ENCODE assay signal across 8 cellular contexts in the genomic region with DNA sequence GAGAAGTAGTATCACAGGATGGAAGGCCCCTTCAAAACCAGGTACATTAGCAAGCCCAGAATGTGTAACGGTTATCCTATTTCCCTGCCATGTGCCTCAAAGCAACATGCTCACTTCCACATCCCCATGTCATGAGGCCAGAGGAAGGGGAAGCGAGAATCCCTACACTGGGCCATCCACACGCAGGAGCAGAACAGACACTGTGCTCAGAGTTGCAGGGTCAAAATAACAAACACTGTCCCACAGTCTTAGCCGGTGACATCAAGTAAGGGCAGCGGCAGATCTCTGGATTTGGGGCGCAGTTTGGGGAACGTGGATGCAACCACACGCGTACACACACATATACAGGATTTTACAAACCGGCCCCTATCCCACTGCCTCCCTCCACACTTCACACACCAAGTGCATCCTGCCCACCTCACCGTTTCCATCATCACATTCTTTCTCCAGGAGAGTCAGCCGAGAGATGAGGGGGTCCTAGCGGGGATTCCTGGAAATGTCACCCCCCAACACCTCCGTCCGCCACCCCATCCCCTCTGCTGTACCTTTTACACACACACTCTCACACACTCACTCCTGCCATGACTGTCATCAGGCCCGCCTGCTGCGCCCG. TPM values are rescaled to one million over a fixed set of nuclear protein-coding genes. Genes with fewer than 3 reads are reported as not detected.
A peak's percentile ranks its signal among the peaks of the same experiment; 100 is the strongest.
DNase-seq lines count a peak whose midpoint lies in the region; ATAC-seq, FAIRE-seq and TF ChIP-seq lines count a peak whose summit lies in the region.

No MANE protein-coding gene starts in this region.

- no peak for TF ChIP-seq POLR2A in endothelial cell of umbilical vein (IDR thresholded peaks at IDR 0.05; ENCODE audit: low read depth, low read length)

- H3K36me3 Mint-ChIP-seq in CD14-positive monocyte (no peaks in the 10 kb centered on the region), Caco-2 (ENCODE audit: insufficient read depth, unreplicated experiment) (peaks cover 5% of the 10 kb centered on the region)
- H3K36me3 Mint-ChIP-seq in naive thymus-derived CD8-positive, alpha-beta T cell, result no peaks in the 10 kb centered on the region

- H3K4me3 Mint-ChIP-seq in CD14-positive monocyte, result peak overlapping the region; percentile 77 to 87
- H3K4me3 Mint-ChIP-seq in naive thymus-derived CD8-positive, alpha-beta T cell, result peak overlapping the region; percentile 61 to 86 (median 76)
- H3K4me3 Mint-ChIP-seq in Caco-2 (ENCODE audit: unreplicated experiment), result no peak overlapping the region

- peak overlapping the region; percentile 47 for H3K4me3 ChIP-seq in OCI-LY1 (ENCODE audit: low read depth, low read length, poor library complexity, severe bottlenecking)
- H3K4me3 ChIP-seq in endothelial cell of umbilical vein (replicated peaks in 1 of 3; ENCODE audit: insufficient read depth in 1 of 3, low read depth in 1 of 3, low read length in 3 of 3), result peak overlapping the region; percentile 46 to 60 (median 49)
- no peak overlapping the region; the same call in 1 of the 2 replicates for H3K4me3 ChIP-seq in Caco-2 (ENCODE audit: low read depth, low read length)

- H3K9me3 ChIP-seq in OCI-LY1 (ENCODE audit: low read length) (no peaks in the 10 kb centered on the region), endothelial cell of umbilical vein (replicated peaks; ENCODE audit: control insufficient read depth, insufficient read depth, low read length) (no peaks in the 10 kb centered on the region), Caco-2 (no peaks in the 10 kb centered on the region)

- H3K27me3 Mint-ChIP-seq in CD14-positive monocyte (ENCODE audit: low read depth in 3 of 3) (peaks cover 24 to 32% (median 28%) of the 10 kb centered on the region in 3 donors), Caco-2 (ENCODE audit: insufficient read depth, unreplicated experiment) (peaks cover 3% of the 10 kb centered on the region)
- H3K27me3 Mint-ChIP-seq in naive thymus-derived CD8-positive, alpha-beta T cell, result peaks cover 0 to 15% (median 3%) of the 10 kb centered on the region in 5 donors

- dilution Hi-C loops in endothelial cell of umbilical vein (cut with MboI; ENCODE audit: extremely low pct_ligation_motif_present, low sequenced_read_pairs), result no loop called here

- DNase-seq in CD14-positive monocyte (ENCODE audit: low spot score) (no peak), endothelial cell of umbilical vein (ENCODE audit: low read depth, low spot score) (no peak), NCI-H1048 (lab: John Stamatoyannopoulos, UW) (no peak), epidermal melanocyte (ENCODE audit: insufficient read length, low spot score) (no peak), Caco-2 (no peak)
- peak in 1 of 10 donors; percentile 3 for DNase-seq in naive thymus-derived CD8-positive, alpha-beta T cell

- CTCF ChIA-PET in endothelial cell of umbilical vein (lab: Charles Lee) (interaction anchor here (0.8 to 4.2 kb wide), 23 partner anchors 9 to 442 kb away, joined by 3 to 52 read pairs (median 7); a partner anchor contains a TSS), Caco-2 (lab: Charles Lee) (no interaction called here)

- H3K9ac ChIP-seq in OCI-LY1 (ENCODE audit: low read length) (no peak overlapping the region), endothelial cell of umbilical vein (replicated peaks; ENCODE audit: extremely low read depth, insufficient read depth, low read length) (peak overlapping the region; percentile 37)

- no peaks in the 10 kb centered on the region for H3K36me3 ChIP-seq in OCI-LY1 (ENCODE audit: insufficient read depth, low read length)
- no peaks in the 10 kb centered on the region for H3K36me3 ChIP-seq in endothelial cell of umbilical vein (ENCODE audit: control insufficient read depth in 2 of 2, extremely low read depth in 1 of 2, insufficient read depth in 2 of 2, low read length in 2 of 2)
- H3K36me3 ChIP-seq in Caco-2 (ENCODE audit: control insufficient read depth, insufficient read depth, low read length), result no peaks in the 10 kb centered on the region

- no peaks in the 10 kb centered on the region for H3F3A ChIP-seq in OCI-LY1 (ENCODE audit: insufficient read depth, low read length)

- no peak for ATAC-seq in naive thymus-derived CD8-positive, alpha-beta T cell
- ATAC-seq in GM19035 (IDR thresholded peaks at IDR 0.05; ENCODE audit: unreplicated experiment), result no peak

- H4K20me1 ChIP-seq in OCI-LY1 (ENCODE audit: insufficient read depth, low read length), result no peaks in the 10 kb centered on the region
- no peaks in the 10 kb centered on the region for H4K20me1 ChIP-seq in endothelial cell of umbilical vein (replicated peaks; ENCODE audit: control insufficient read depth, extremely low read depth, insufficient read depth, low read length)

- H3K4me2 ChIP-seq in OCI-LY1 (ENCODE audit: low read length) (peak overlapping the region; percentile 47; the same call in 1 of the 2 replicates), endothelial cell of umbilical vein (ENCODE audit: insufficient read depth, low read length) (peak overlapping the region; percentile 78)

- intact Hi-C loops in CD14-positive monocyte (cut with micrococcal nuclease), result loop anchor here in 1 of 2 donors (10.0 kb wide), 1 partner anchor 203 kb away; no protein-coding TSS in a partner anchor
- intact Hi-C loops in endothelial cell of umbilical vein (cut with micrococcal nuclease), result loop anchor here (5.0 to 10.0 kb wide), 4 partner anchors 119 to 743 kb away; a partner anchor contains a TSS
- intact Hi-C loops in Caco-2 (cut with micrococcal nuclease; ENCODE audit: unreplicated experiment), result no loop called here

- H2AFZ ChIP-seq in OCI-LY1 (ENCODE audit: low read length), result no peak overlapping the region
- peak overlapping the region; percentile 93 for H2AFZ ChIP-seq in endothelial cell of umbilical vein (ENCODE audit: low read depth, low read length)

- no peak overlapping the region for H3K27ac ChIP-seq in OCI-LY1 (ENCODE audit: low read depth, low read length, poor library complexity, severe bottlenecking)
- H3K27ac ChIP-seq in endothelial cell of umbilical vein (ENCODE audit: insufficient read depth, low read depth, low read length), result no peak overlapping the region

- no peaks in the 10 kb centered on the region for H3K9me1 ChIP-seq in endothelial cell of umbilical vein (replicated peaks; ENCODE audit: control insufficient read depth, extremely low read depth, insufficient read depth, low read length)

- H3K27ac Mint-ChIP-seq in CD14-positive monocyte (peak overlapping the region in 3 of 7 donors; percentile 12 to 54 (median 33)), Caco-2 (ENCODE audit: unreplicated experiment) (no peak overlapping the region)
- peak overlapping the region in 5 of 10 donors; percentile 23 to 56 (median 43) for H3K27ac Mint-ChIP-seq in naive thymus-derived CD8-positive, alpha-beta T cell

- H3K27me3 ChIP-seq in OCI-LY1 (ENCODE audit: insufficient read depth, low read length) (no peaks in the 10 kb centered on the region), endothelial cell of umbilical vein (ENCODE audit: control insufficient read depth in 2 of 2, insufficient read depth in 2 of 2, low read length in 2 of 2) (peaks cover 17 to 20% of the 10 kb centered on the region in 2 experiments), Caco-2 (replicated peaks; ENCODE audit: control insufficient read depth, insufficient read depth, low read length) (no peaks in the 10 kb centered on the region)

- H3K9me3 Mint-ChIP-seq in CD14-positive monocyte (peaks cover 0 to 3% (median 0%) of the 10 kb centered on the region in 7 donors), Caco-2 (ENCODE audit: unreplicated experiment) (no peaks in the 10 kb centered on the region)
- no peaks in the 10 kb centered on the region for H3K9me3 Mint-ChIP-seq in naive thymus-derived CD8-positive, alpha-beta T cell

- peaks cover 6% of the 10 kb centered on the region for H3K4me1 ChIP-seq in OCI-LY1 (ENCODE audit: insufficient read depth, low read length, severe bottlenecking)
- peaks cover 36% of the 10 kb centered on the region for H3K4me1 ChIP-seq in endothelial cell of umbilical vein (ENCODE audit: control insufficient read depth, extremely low read depth, insufficient read depth, low read length)
- no peaks in the 10 kb centered on the region for H3K4me1 ChIP-seq in Caco-2

- POLR2A ChIA-PET in endothelial cell of umbilical vein (lab: Charles Lee) (no interaction called here), Caco-2 (lab: Charles Lee) (no interaction called here)
- POLR2A ChIA-PET in naive thymus-derived CD8-positive, alpha-beta T cell (lab: Charles Lee), result interaction anchor here (2.6 kb wide), 1 partner anchor 88 kb away, joined by 15 read pairs; a partner anchor contains a TSS

- no peak for FAIRE-seq in endothelial cell of umbilical vein (lab: Jason Lieb, UNC)

- H3K79me2 ChIP-seq in OCI-LY1 (ENCODE audit: insufficient read depth, low read length) (no peaks in the 10 kb centered on the region), endothelial cell of umbilical vein (ENCODE audit: control insufficient read depth, insufficient read depth, low read length) (no peaks in the 10 kb centered on the region)

- H3K4me1 Mint-ChIP-seq in CD14-positive monocyte (peaks cover 18% of the 10 kb centered on the region), Caco-2 (ENCODE audit: low read depth, unreplicated experiment) (no peaks in the 10 kb centered on the region)
- peaks cover 5 to 22% (median 14%) of the 10 kb centered on the region in 4 donors for H3K4me1 Mint-ChIP-seq in naive thymus-derived CD8-positive, alpha-beta T cell

- no peaks in the 10 kb centered on the region for H3K9me2 ChIP-seq in OCI-LY1 (ENCODE audit: low read depth, low read length)

- BruUV-seq in endothelial cell of umbilical vein (replicated peaks; lab: Mats Ljungman, UMichigan) (no TSS peak), Caco-2 (replicated peaks; lab: Mats Ljungman, UMichigan) (no TSS peak)

- TF ChIP-seq CTCF in CD14-positive monocyte (IDR thresholded peaks at IDR 0.05) (no peak), OCI-LY1 (IDR thresholded peaks at IDR 0.05; ENCODE audit: low read length) (no peak), endothelial cell of umbilical vein (IDR thresholded peaks at IDR 0.05; ENCODE audit: extremely low read depth in 1 of 2, insufficient read depth in 1 of 2, low read depth in 1 of 2, low read length in 2 of 2) (no peak), Caco-2 (IDR thresholded peaks at IDR 0.05; ENCODE audit: insufficient read depth in 1 of 2, low read depth in 1 of 2, low read length in 1 of 2, severe bottlenecking in 1 of 2, unreplicated experiment in 1 of 2) (no peak)

RNA-seq across cellular contexts. Expression of a gene that starts 0.8 kb away (rescaled TPM):
- polyA plus RNA-seq in CD14-positive monocyte (not detected), endothelial cell of umbilical vein (5.0 and 6.1 TPM in 2 replicates)
- total RNA-seq in endothelial cell of umbilical vein (11.3 and 11.4 TPM in 2 replicates), Caco-2 (2022) (0.32 and 0.34 TPM in 2 replicates)
- 5.6 and 6.8 TPM in 2 replicates for polyA plus RNA-seq in endothelial cell of umbilical vein (2011; cell fraction: cytosol; rRNA removed)
- 12.9 and 15.3 TPM in 2 replicates for polyA plus RNA-seq in endothelial cell of umbilical vein (2011; cell fraction: nucleus; rRNA removed)
- polyA plus RNA-seq in endothelial cell of umbilical vein (2012), result 1.00 and 1.1 TPM in 2 replicates
- 15.0 and 22.4 TPM in 2 replicates for polyA minus RNA-seq in endothelial cell of umbilical vein
- polyA minus RNA-seq in endothelial cell of umbilical vein (2011; cell fraction: cytosol; rRNA and poly(A)+ RNA removed), result not detected
- polyA minus RNA-seq in endothelial cell of umbilical vein (2011; cell fraction: nucleus; rRNA and poly(A)+ RNA removed), result 23.0 and 30.8 TPM in 2 replicates
- total RNA-seq in naive thymus-derived CD8-positive, alpha-beta T cell, result 1 to 10 TPM in 1 of 2 experiments, under 1 TPM in 1; 0.49 to 1.2 TPM
- polyA plus RNA-seq in naive thymus-derived CD8-positive, alpha-beta T cell, result under 1 TPM in 1 of 3 donors, not detected in 2; 0.03 TPM
